ENCODE assay signal across 11 cellular contexts in the genomic region with DNA sequence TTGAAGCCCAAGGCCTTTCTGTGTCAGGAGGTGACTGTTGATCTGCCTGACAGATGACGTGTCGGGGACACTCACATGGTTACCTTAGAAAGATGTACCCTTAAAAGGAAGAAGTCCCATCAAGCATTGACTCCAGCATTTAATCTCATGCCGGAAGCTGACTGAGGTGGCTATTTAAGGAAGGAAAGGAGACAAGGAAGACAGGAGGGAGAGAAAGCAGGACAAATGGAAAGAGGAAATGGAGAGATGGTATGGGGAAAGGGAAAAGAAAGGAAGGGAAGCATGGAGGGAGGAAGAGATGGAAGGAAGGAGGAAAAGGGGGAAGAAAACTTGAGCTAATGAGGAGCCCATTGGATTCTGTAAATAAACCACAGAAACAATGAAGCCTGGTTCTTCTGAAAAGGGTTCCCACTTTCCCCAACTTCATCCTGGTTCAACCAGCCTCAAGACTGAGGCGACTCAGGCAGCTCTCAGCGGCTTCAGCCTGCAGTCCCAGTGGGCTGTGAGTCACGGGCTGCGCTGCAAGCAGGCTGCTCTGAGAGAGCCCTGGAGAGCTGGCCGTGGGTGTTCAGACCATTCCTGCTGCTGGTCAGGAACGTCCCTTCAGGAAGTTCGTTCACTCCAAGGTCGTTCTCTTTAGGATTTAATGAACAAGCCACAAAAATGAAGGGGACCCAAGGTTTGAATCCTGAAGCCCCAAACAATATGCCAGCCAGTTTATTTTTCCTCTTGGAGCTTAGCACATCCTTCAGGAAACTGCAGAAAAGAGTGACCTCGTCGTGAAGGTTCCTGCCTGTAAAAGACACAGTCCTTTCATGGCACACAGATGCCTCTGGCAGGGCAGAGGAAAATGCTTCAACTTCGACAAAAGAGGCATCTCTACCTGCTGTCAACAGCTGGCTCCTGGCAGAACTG.
A peak's percentile ranks its signal among the peaks of the same experiment; 100 is the strongest.
DNase-seq lines count a peak whose midpoint lies in the region; ATAC-seq, FAIRE-seq and TF ChIP-seq lines count a peak whose summit lies in the region.
"Had no signal": no experiment of that assay in that cellular context is flagged by ENCODE, and none has a peak within 500 bp of the region (broad histone marks: within the 10 kb centered on the region; RNA-seq: fewer than 3 reads in every experiment).

No MANE protein-coding gene starts in this region.

- H3K27ac ChIP-seq in A549, result 0 out of 6 replicates have a peak overlapping the region, but pooled peaks of 1 of the 2 experiments have one; percentile 21
- peak overlapping the region; percentile 55 for H3K27ac ChIP-seq in mesodermal cell (ENCODE audit: low read depth, low read length, severe bottlenecking)

- CTCF ChIA-PET in A549 (lab: Yijun Ruan, JAX), result interaction anchor here (1.1 kb wide), 1 partner anchor 339 kb away, joined by 4 read pairs; no protein-coding TSS in a partner anchor

- no peaks in the 10 kb centered on the region for H3K36me3 Mint-ChIP-seq in stimulated activated naive B cell treated with anti-CD40 and anti-IgM and Interleukin-4, amounts not matched to agents 10 μg/mL and 1 μg/mL and 100 μg/mL, for 72 hours

- no peak overlapping the region for H3K27ac Mint-ChIP-seq in stimulated activated naive B cell treated with anti-CD40 and anti-IgM and Interleukin-4, amounts not matched to agents 10 μg/mL and 1 μg/mL and 100 μg/mL, for 72 hours
- H3K27ac Mint-ChIP-seq: B cell had no signal

- H3K4me1 ChIP-seq in A549, result no peaks in the 10 kb centered on the region
- peaks cover 13% of the 10 kb centered on the region for H3K4me1 ChIP-seq in mesodermal cell (ENCODE audit: control insufficient read depth, insufficient read depth, low read length, poor library complexity, severe bottlenecking)

- WGBS in A549 (ENCODE audit: missing lambda C conversion rate), result 38% methylated on average over 14 of the region's 14 CpGs
- 76 to 81% methylated on average over 12 to 14 of the region's 14 CpGs for WGBS in mesodermal cell (ENCODE audit: insufficient coverage in 2 of 2), 2 experiments

- no peaks in the 10 kb centered on the region for H3K36me3 ChIP-seq in mesodermal cell (ENCODE audit: control insufficient read depth, insufficient read depth, low read length)

- FAIRE-seq in A549 (lab: Jason Lieb, UNC), result no peak
- FAIRE-seq: colon had no signal

- H3K9me3 ChIP-seq in A549 (peaks cover 8% of the 10 kb centered on the region; the same call in 2 of the 3 replicates), mesodermal cell (ENCODE audit: control insufficient read depth, low read length) (peaks cover 9% of the 10 kb centered on the region)

- TF ChIP-seq EP300 in A549 (IDR thresholded peaks at IDR 0.05), result no peak

- DNase-seq in A549 (ENCODE audit: low read depth in 1 of 2, low spot score in 1 of 2) (peak in 1 of 2 experiments; percentile 4), LoVo (ENCODE audit: low spot score) (peak; percentile 11), dedifferentiated amniotic fluid mesenchymal stem cell (ENCODE audit: extremely low spot score) (peak; percentile 66), activated T-cell treated with anti-CD3 and anti-CD28 coated beads for 4 hours (no peak)
- no peak for DNase-seq in stimulated activated naive B cell treated with anti-CD40 and anti-IgM and Interleukin-4, amounts not matched to agents 10 μg/mL and 1 μg/mL and 100 μg/mL, for 72 hours
- DNase-seq: activated CD4-positive, alpha-beta T cell treated with anti-CD3 and anti-CD28 coated beads for 1 hour had no signal

- no peak overlapping the region for H3K4me3 Mint-ChIP-seq in stimulated activated naive B cell treated with anti-CD40 and anti-IgM and Interleukin-4, amounts not matched to agents 10 μg/mL and 1 μg/mL and 100 μg/mL, for 72 hours
- H3K4me3 Mint-ChIP-seq: B cell had no signal

- H3K27me3 Mint-ChIP-seq in stimulated activated naive B cell treated with anti-CD40 and anti-IgM and Interleukin-4, amounts not matched to agents 10 μg/mL and 1 μg/mL and 100 μg/mL, for 72 hours, result peaks cover 6 to 12% of the 10 kb centered on the region in 2 donors

- H3K9me3 Mint-ChIP-seq in stimulated activated naive B cell treated with anti-CD40 and anti-IgM and Interleukin-4, amounts not matched to agents 10 μg/mL and 1 μg/mL and 100 μg/mL, for 72 hours, result peaks cover 0 to 7% of the 10 kb centered on the region in 2 donors

- no peak for TF ChIP-seq RAD21 in A549 (conservative IDR thresholded peaks at IDR 0.05 in 1 of 2, IDR thresholded peaks at IDR 0.05 in 1 of 2)

- POLR2A ChIA-PET in A549 (lab: Yijun Ruan, JAX), result no interaction called here

- H3K4me2 ChIP-seq in A549, result peak overlapping the region; percentile 32; the same call in 2 of the 3 replicates

- no peaks in the 10 kb centered on the region for H3K4me1 Mint-ChIP-seq in stimulated activated naive B cell treated with anti-CD40 and anti-IgM and Interleukin-4, amounts not matched to agents 10 μg/mL and 1 μg/mL and 100 μg/mL, for 72 hours
- H3K4me1 Mint-ChIP-seq: B cell had no signal

- H3K4me3 ChIP-seq in A549 (no peak overlapping the region), mesodermal cell (ENCODE audit: extremely low read depth, insufficient read depth, low read length, poor library complexity, severe bottlenecking) (no peak overlapping the region)

- no peak for TF ChIP-seq POLR2A in A549 (IDR thresholded peaks at IDR 0.05; ENCODE audit: low read length)

- no peak for TF ChIP-seq CTCF in A549 (IDR thresholded peaks at IDR 0.05)

- ATAC-seq in A549 (peak; percentile 74 to 82; a peak in 5 of 6 replicates), GM18870 (IDR thresholded peaks at IDR 0.05; ENCODE audit: unreplicated experiment) (no peak), HG02588 (IDR thresholded peaks at IDR 0.05; ENCODE audit: unreplicated experiment) (no peak)
- ATAC-seq in stimulated activated naive B cell treated with anti-CD40 and anti-IgM and Interleukin-4, amounts not matched to agents 10 μg/mL and 1 μg/mL and 100 μg/mL, for 72 hours (replicated peaks), result no peak

TF ChIP-seq in A549, 52 proteins besides CTCF, POLR2A, EP300 and RAD21:
- TF ChIP-seq EHF (CRISPR knock-in tag; IDR thresholded peaks at IDR 0.05) (no peak), HEYL (CRISPR knock-in tag; IDR thresholded peaks at IDR 0.05) (no peak), TP53 (CRISPR knock-in tag; IDR thresholded peaks at IDR 0.05) (no peak), KDM5A (IDR thresholded peaks at IDR 0.05) (no peak), RNF2 (IDR thresholded peaks at IDR 0.05; ENCODE audit: borderline replicate concordance, low read depth) (no peak), ESRRA (IDR thresholded peaks at IDR 0.05; ENCODE audit: borderline replicate concordance, low read length) (no peak), PHF8 (IDR thresholded peaks at IDR 0.05; ENCODE audit: borderline replicate concordance, low read depth) (no peak)
- TF ChIP-seq, protein P1, sequence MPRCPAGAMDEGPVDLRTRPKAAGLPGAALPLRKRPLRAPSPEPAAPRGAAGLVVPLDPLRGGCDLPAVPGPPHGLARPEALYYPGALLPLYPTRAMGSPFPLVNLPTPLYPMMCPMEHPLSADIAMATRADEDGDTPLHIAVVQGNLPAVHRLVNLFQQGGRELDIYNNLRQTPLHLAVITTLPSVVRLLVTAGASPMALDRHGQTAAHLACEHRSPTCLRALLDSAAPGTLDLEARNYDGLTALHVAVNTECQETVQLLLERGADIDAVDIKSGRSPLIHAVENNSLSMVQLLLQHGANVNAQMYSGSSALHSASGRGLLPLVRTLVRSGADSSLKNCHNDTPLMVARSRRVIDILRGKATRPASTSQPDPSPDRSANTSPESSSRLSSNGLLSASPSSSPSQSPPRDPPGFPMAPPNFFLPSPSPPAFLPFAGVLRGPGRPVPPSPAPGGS (IDR thresholded peaks at IDR 0.05), result no peak

Comparison
In these comparisons a context has a peak if more than half of its experiments do, and no peak if none do; other contexts are left out.
1. ATAC-seq: peak in A549 (2 of 2); none in GM18870 (single experiment), stimulated activated naive B cell treated with anti-CD40 and anti-IgM and Interleukin-4, amounts not matched to agents 10 μg/mL and 1 μg/mL and 100 μg/mL, for 72 hours (0 of 2) and HG02588 (single experiment).
2. DNase-seq: peak in LoVo (single experiment) and dedifferentiated amniotic fluid mesenchymal stem cell (single experiment); none in activated T-cell treated with anti-CD3 and anti-CD28 coated beads for 4 hours (single experiment) and stimulated activated naive B cell treated with anti-CD40 and anti-IgM and Interleukin-4, amounts not matched to agents 10 μg/mL and 1 μg/mL and 100 μg/mL, for 72 hours (single experiment).